In genomic region chr11:132042296-132042695, GRCh38 we compare ENCODE assay signal across 22 cellular contexts.
A peak's percentile ranks its signal among the peaks of the same experiment; 100 is the strongest.
DNase-seq lines count a peak whose midpoint lies in the region; TF ChIP-seq lines count a peak whose summit lies in the region.
"Had no signal": no experiment of that assay in that cellular context is flagged by ENCODE, and none has a peak within 500 bp of the region (broad histone marks: within the 10 kb centered on the region; RNA-seq: fewer than 3 reads in every experiment).

No MANE protein-coding gene starts in this region.

- H3K4me1 Mint-ChIP-seq in neural progenitor cell = peaks cover 37% of the 10 kb centered on the region
- H3K4me1 Mint-ChIP-seq: CD4-positive, alpha-beta memory T cell had no signal

- H3K27ac ChIP-seq in caudate nucleus (ENCODE audit: low read depth, low read length) (peak overlapping the region; percentile 60), neural progenitor cell (no peak overlapping the region), temporal lobe (ENCODE audit: low read depth, low read length) (peak overlapping the region; percentile 33)
- H3K27ac ChIP-seq: KMS-11, PC-9 had no signal

- H3K9ac ChIP-seq in neural progenitor cell = no peak overlapping the region
- H3K9ac ChIP-seq: KMS-11 had no signal

- H3F3A ChIP-seq in neural progenitor cell (ENCODE audit: low read depth) = peaks cover 4% of the 10 kb centered on the region

- H3K27ac Mint-ChIP-seq in neural progenitor cell = no peak overlapping the region
- H3K27ac Mint-ChIP-seq: CD4-positive, alpha-beta memory T cell; HFFc6 had no signal

- H2AFZ ChIP-seq in neural progenitor cell (replicated peaks) = no peak overlapping the region
- H2AFZ ChIP-seq: PC-9 had no signal

- no peaks in the 10 kb centered on the region for H3K79me2 ChIP-seq in neural progenitor cell (ENCODE audit: low read depth)

- H3K27me3 ChIP-seq in neural progenitor cell = no peaks in the 10 kb centered on the region

- peaks cover 31% of the 10 kb centered on the region for H3K4me1 ChIP-seq in neural progenitor cell
- H3K4me1 ChIP-seq: HAP-1 had no signal

- peak in 2 of 61 donors; percentile 21 to 55 for DNase-seq in caudate nucleus (lab: John Stamatoyannopoulos, UW)
- DNase-seq in foreskin melanocyte = peak; percentile 49
- peak; percentile 47 for DNase-seq in neural progenitor cell (ENCODE audit: low spot score)
- no peak for DNase-seq in GM19240 (ENCODE audit: insufficient read length, low spot score)
- DNase-seq in NCI-H345 (lab: John Stamatoyannopoulos, UW) = no peak
- DNase-seq in stimulated activated CD4-positive, alpha-beta T cell treated with anti-CD3 and anti-CD28 coated beads, Interleukin-1b, Interleukin-23, amount 100 ng/mL, for 48 hours = no peak
- DNase-seq: AML-193; CD4-positive, alpha-beta memory T cell; COR-L47; GOT3; HFFc6; IMR-90; MM.1S; NCI-H2029; NCI-H446 treated with DMSO at 0.1 percent for 48 hours; NCI-H526; PC-9; Right ventricle myocardium superior; RPMI8226 had no signal

- no peak overlapping the region for H3K4me3 Mint-ChIP-seq in neural progenitor cell
- H3K4me3 Mint-ChIP-seq: CD4-positive, alpha-beta memory T cell; HFFc6 had no signal

- no peak overlapping the region for H3K4me3 ChIP-seq in neural progenitor cell
- H3K4me3 ChIP-seq: HAP-1, PC-9 had no signal

- H3K36me3 Mint-ChIP-seq in neural progenitor cell = peaks cover 2% of the 10 kb centered on the region
- H3K36me3 Mint-ChIP-seq: CD4-positive, alpha-beta memory T cell had no signal

- H4K20me1 ChIP-seq in neural progenitor cell (ENCODE audit: low read depth) = no peaks in the 10 kb centered on the region

- H3K36me3 ChIP-seq in neural progenitor cell = no peaks in the 10 kb centered on the region
- H3K36me3 ChIP-seq: HAP-1 had no signal

- no peak for TF ChIP-seq CTCF in neural progenitor cell (IDR thresholded peaks at IDR 0.05)

- peaks cover 7% of the 10 kb centered on the region for H3K9me3 Mint-ChIP-seq in neural progenitor cell
- H3K9me3 Mint-ChIP-seq: HFFc6 had no signal

- H3K9me3 ChIP-seq in neural progenitor cell (ENCODE audit: low read depth) = no peaks in the 10 kb centered on the region
- H3K9me3 ChIP-seq: HAP-1 had no signal

- H3K4me2 ChIP-seq in neural progenitor cell = peak overlapping the region; percentile 14
- H3K4me2 ChIP-seq: KMS-11, PC-9 had no signal

- no peaks in the 10 kb centered on the region for H3K27me3 Mint-ChIP-seq in neural progenitor cell (ENCODE audit: insufficient read depth, low read depth)

Comparison
In these comparisons a context has a peak if more than half of its experiments do, and no peak if none do; other contexts are left out.
1. DNase-seq: peak in foreskin melanocyte (single experiment) and neural progenitor cell (single experiment); none in GM19240 (single experiment), NCI-H345 (single experiment) and stimulated activated CD4-positive, alpha-beta T cell treated with anti-CD3 and anti-CD28 coated beads, Interleukin-1b, Interleukin-23, amount 100 ng/mL, for 48 hours (single experiment).